ENCODE assay signal across 1 cellular context in genomic region chr10:74207681-74208080, GRCh38.
TF ChIP-seq lines count a peak whose summit lies in the region.

No MANE protein-coding gene starts in this region.

TF ChIP-seq in HepG2, 621 proteins besides CTCF, POLR2A, EP300 and RAD21:
- TF ChIP-seq AGO2 (optimal IDR thresholded peaks at IDR 0.05; ENCODE audit: low read depth, low read length) (peak; percentile 40), ZNF430 (CRISPR knock-in tag; IDR thresholded peaks at IDR 0.05) (no peak)
